In the genomic region with DNA sequence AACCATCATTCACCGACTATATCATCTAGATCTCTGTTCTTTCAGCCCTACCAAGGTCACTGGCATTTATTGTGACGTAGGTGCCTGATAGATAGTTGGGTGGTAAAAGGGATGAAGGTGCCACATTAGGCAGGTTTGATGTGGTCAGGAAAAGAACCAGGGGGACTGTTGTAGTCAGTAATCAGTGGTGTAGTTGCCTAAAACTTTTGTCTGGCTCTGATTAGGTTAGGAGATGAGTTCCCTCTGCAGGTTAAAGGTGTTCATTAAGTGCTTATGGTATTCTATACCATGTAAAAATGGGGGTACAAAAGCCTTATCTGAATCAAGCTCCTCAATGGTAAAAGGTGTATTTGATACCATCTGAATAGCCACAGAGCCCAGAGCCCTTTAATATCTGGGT, we compare ENCODE assay signal across 22 cellular contexts. TPM values are rescaled to one million over a fixed set of nuclear protein-coding genes. Genes with fewer than 3 reads are reported as not detected.
"Had no signal": no experiment of that assay in that cellular context is flagged by ENCODE, and none has a peak within 500 bp of the region (broad histone marks: within the 10 kb centered on the region; RNA-seq: fewer than 3 reads in every experiment).

No MANE protein-coding gene starts in this region.

- DNase-seq: Karpas-422, KG1, MG63, NCI-H1092, NCI-H1105 treated with DMSO at 0.1 percent for 48 hours, NCI-H1417 treated with DMSO at 0.1 percent for 48 hours, NCI-H146, NCI-H1694 treated with DMSO at 0.1 percent for 48 hours, NCI-H1930, NCI-H2081, NCI-H2107, NCI-H226, NCI-H446, NCI-H510A, NCI-H69, NCI-H774, RPMI8226, SHP77, SK-N-SH, T-helper 1 cell had no signal

- H3K36me3 ChIP-seq: MG63 had no signal

- H3K4me2 ChIP-seq: SK-N-SH had no signal

- H3K9ac ChIP-seq: SK-N-SH had no signal

- H3K9me3 ChIP-seq: MG63, SK-N-SH had no signal

- H3K4me3 ChIP-seq: MG63 had no signal

- FAIRE-seq: HTR-8/SVneo, RCC 7860 had no signal

RNA-seq across cellular contexts. Expression of a gene that starts 55.6 kb away (rescaled TPM):
- polyA plus RNA-seq: SK-N-SH had no signal
